In the genomic region with DNA sequence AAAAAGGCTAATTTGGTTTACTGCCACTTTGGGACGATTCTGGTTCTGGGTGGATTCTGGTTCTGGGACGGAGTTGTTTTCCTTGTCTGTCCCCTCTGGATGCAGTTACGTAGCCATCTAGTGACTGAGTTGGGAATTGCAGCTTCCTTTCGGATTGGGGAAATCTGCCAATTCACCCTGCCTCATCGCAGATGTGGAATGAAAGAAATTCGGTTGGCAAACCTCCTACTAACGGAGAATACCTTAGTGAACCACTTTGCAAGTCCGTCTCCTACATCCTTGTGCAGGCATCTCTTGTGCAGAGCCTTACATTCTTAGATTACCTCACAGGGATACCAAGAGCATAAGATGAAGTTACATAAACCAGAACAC, we compare ENCODE assay signal across 1 cellular context.
A peak's percentile ranks its signal among the peaks of the same experiment; 100 is the strongest.
TF ChIP-seq lines count a peak whose summit lies in the region.

No MANE protein-coding gene starts in this region.

TF ChIP-seq in IMR-90, 13 proteins besides CTCF, POLR2A, EP300 and RAD21:
- no peak for TF ChIP-seq RFX5 (IDR thresholded peaks at IDR 0.05; ENCODE audit: low read depth, low read length)
- peak; percentile 85 for TF ChIP-seq SMC3 (IDR thresholded peaks at IDR 0.05; ENCODE audit: low read depth, low read length)
- no peak for TF ChIP-seq FOS (IDR thresholded peaks at IDR 0.05; ENCODE audit: low read depth, low read length)
- TF ChIP-seq BHLHE40 (IDR thresholded peaks at IDR 0.05; ENCODE audit: low read depth, low read length), result no peak
- TF ChIP-seq MXI1 (IDR thresholded peaks at IDR 0.05; ENCODE audit: borderline replicate concordance, low read depth, low read length), result no peak
- TF ChIP-seq CHD1 (IDR thresholded peaks at IDR 0.05; ENCODE audit: low read depth, low read length), result no peak
- peak; percentile 83 for TF ChIP-seq NFE2L2 (IDR thresholded peaks at IDR 0.05; ENCODE audit: low read depth, low read length)
- TF ChIP-seq, protein P1, sequence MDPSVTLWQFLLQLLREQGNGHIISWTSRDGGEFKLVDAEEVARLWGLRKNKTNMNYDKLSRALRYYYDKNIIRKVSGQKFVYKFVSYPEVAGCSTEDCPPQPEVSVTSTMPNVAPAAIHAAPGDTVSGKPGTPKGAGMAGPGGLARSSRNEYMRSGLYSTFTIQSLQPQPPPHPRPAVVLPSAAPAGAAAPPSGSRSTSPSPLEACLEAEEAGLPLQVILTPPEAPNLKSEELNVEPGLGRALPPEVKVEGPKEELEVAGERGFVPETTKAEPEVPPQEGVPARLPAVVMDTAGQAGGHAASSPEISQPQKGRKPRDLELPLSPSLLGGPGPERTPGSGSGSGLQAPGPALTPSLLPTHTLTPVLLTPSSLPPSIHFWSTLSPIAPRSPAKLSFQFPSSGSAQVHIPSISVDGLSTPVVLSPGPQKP (IDR thresholded peaks at IDR 0.05; ENCODE audit: borderline replicate concordance, low read depth, low read length), result no peak
- no peak for TF ChIP-seq RCOR1 (IDR thresholded peaks at IDR 0.05; ENCODE audit: insufficient replicate concordance, low read length)
- TF ChIP-seq MAFK (IDR thresholded peaks at IDR 0.05; ENCODE audit: low read depth, low read length), result no peak
- TF ChIP-seq CEBPB (IDR thresholded peaks at IDR 0.05; ENCODE audit: low read depth, low read length), result 0 out of 2 replicates have a peak, but pooled peaks have one; percentile 20
- TF ChIP-seq USF2 (IDR thresholded peaks at IDR 0.05; ENCODE audit: low read depth, low read length), result no peak
- no peak for TF ChIP-seq MAZ (IDR thresholded peaks at IDR 0.05; ENCODE audit: borderline replicate concordance, low read depth, low read length)
TF ChIP-seq in IMR-90: peak in this region for 3.
